ENCODE assay signal across 24 cellular contexts in the genomic region with DNA sequence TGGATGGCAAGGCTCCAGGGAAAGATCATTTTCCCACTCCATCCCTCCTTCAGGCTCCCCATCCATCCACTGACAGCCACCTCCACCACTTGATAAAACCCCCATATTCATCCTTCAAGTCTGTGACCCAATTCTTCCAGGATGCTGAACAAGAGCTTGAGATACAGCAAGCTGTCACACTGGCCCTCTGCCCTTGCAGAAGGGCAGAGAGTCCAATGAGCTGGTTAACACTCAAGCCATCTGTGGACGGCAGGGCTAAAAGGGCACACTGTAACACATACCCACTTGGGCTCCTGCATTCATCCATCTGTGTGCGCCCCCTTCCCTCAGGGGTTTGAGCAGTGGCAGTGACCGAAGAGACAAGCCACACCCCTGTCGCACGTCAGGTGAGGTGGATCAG. TPM values are rescaled to one million over a fixed set of nuclear protein-coding genes. Genes with fewer than 3 reads are reported as not detected.
"Had no signal": no experiment of that assay in that cellular context is flagged by ENCODE, and none has a peak within 500 bp of the region (broad histone marks: within the 10 kb centered on the region; RNA-seq: fewer than 3 reads in every experiment).

No MANE protein-coding gene starts in this region.

- H3K36me3 Mint-ChIP-seq: immature natural killer cell, mesothelial cell of epicardium, naive B cell had no signal

- H3K9me3 Mint-ChIP-seq: dendritic cell treated with granulocyte-macrophage colony-stimulating factor and Interleukin-4, amounts not matched to agents 40 ng/mL and 50 ng/mL, for 4 days; mesothelial cell of epicardium; naive B cell had no signal

- H3K27me3 Mint-ChIP-seq: dendritic cell treated with granulocyte-macrophage colony-stimulating factor and Interleukin-4, amounts not matched to agents 40 ng/mL and 50 ng/mL, for 4 days; naive B cell had no signal

- H3K4me1 Mint-ChIP-seq: immature natural killer cell, naive B cell had no signal

- H3K4me3 Mint-ChIP-seq: dendritic cell treated with granulocyte-macrophage colony-stimulating factor and Interleukin-4, amounts not matched to agents 40 ng/mL and 50 ng/mL, for 4 days; immature natural killer cell; mesothelial cell of epicardium; naive B cell had no signal

- DNase-seq: colonic mucosa; cortex of kidney; effector CD8-positive, alpha-beta T cell; foreskin keratinocyte; heart left ventricle; hypothalamus; immature natural killer cell; islet precursor cell; kidney; kidney glomerular epithelial cell; left colon; left ventricle myocardium superior; lower lobe of right lung; mesenchymal stem cell; mucosa of descending colon; naive B cell had no signal

- ATAC-seq: foreskin keratinocyte, gastroesophageal sphincter, heart left ventricle, left colon, left lobe of liver, left ventricle myocardium superior, lower lobe of right lung, mucosa of descending colon had no signal

- H3K27ac Mint-ChIP-seq: dendritic cell treated with granulocyte-macrophage colony-stimulating factor and Interleukin-4, amounts not matched to agents 40 ng/mL and 50 ng/mL, for 4 days; immature natural killer cell; mesothelial cell of epicardium; naive B cell had no signal

RNA-seq across cellular contexts. Expression of a gene that starts 30.8 kb away (rescaled TPM):
- total RNA-seq: endothelial cell of umbilical vein, epithelial cell of proximal tubule, foreskin keratinocyte, lung microvascular endothelial cell, myocyte had no signal
